1 cellular context compared by ENCODE assay signal in the genomic region with DNA sequence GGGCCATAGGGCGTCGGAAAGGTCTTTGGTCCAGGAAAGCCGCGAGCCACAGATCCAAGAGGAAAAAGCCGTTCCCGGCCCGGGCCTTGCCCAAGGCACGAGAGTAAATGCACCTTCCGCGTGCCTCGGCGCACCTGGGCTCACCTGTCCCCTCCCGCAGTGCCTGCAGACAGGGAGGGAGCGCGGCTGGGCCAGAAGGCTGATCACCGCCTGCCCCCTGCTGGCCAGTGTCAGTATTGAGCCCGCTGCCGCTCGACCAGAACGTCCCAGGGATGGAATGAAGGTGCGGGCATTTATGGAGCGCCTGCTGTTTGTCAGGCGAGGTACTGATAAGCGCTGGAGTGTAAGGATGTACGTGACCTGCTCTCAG.
TF ChIP-seq lines count a peak whose summit lies in the region.

No MANE protein-coding gene starts in this region.

TF ChIP-seq in GM12878, 131 proteins besides CTCF, POLR2A, EP300 and RAD21 (continued from another document):
- TF ChIP-seq, protein P1, sequence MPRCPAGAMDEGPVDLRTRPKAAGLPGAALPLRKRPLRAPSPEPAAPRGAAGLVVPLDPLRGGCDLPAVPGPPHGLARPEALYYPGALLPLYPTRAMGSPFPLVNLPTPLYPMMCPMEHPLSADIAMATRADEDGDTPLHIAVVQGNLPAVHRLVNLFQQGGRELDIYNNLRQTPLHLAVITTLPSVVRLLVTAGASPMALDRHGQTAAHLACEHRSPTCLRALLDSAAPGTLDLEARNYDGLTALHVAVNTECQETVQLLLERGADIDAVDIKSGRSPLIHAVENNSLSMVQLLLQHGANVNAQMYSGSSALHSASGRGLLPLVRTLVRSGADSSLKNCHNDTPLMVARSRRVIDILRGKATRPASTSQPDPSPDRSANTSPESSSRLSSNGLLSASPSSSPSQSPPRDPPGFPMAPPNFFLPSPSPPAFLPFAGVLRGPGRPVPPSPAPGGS (IDR thresholded peaks at IDR 0.05; ENCODE audit: borderline replicate concordance, insufficient read depth, low read depth, low read length, poor library complexity, severe bottlenecking): no peak
- no peak for TF ChIP-seq LARP7 (IDR thresholded peaks at IDR 0.05)
TF ChIP-seq in GM12878: peak in this region for 20.
